13 cellular contexts compared by ENCODE assay signal in genomic region chr20:47126709-47127108, GRCh38.
DNase-seq lines count a peak whose midpoint lies in the region; ATAC-seq and TF ChIP-seq lines count a peak whose summit lies in the region.
"Had no signal": no experiment of that assay in that cellular context is flagged by ENCODE, and none has a peak within 500 bp of the region (broad histone marks: within the 10 kb centered on the region; RNA-seq: fewer than 3 reads in every experiment).

No MANE protein-coding gene starts in this region.

- no peak for DNase-seq in CD14-positive monocyte (ENCODE audit: low spot score)
- DNase-seq in SJSA1 (ENCODE audit: low read depth in 1 of 2, low spot score in 2 of 2) = peak; percentile 64 to 68
- DNase-seq in omental fat pad (ENCODE audit: low spot score) = no peak
- DNase-seq in ecto neural progenitor cell (ENCODE audit: low spot score) = no peak
- DNase-seq in activated naive CD4-positive, alpha-beta T cell treated with anti-CD3 and anti-CD28 coated beads, Interleukin-2, amount 10 ng/mL, durations not matched to agents 7 days and 5 days = no peak
- DNase-seq in activated T-cell treated with anti-CD3 and anti-CD28 coated beads, Interleukin-2, amount 50 U/mL, for 48 hours = no peak
- DNase-seq: activated CD4-positive, alpha-beta T cell treated with anti-CD3 and anti-CD28 coated beads, Interleukin-2, amount 10 ng/mL, durations not matched to agents 7 days and 5 days; C1 segment of cervical spinal cord; NCI-H1048 had no signal

- H3K27me3 ChIP-seq in SJSA1 (replicated peaks) (no peaks in the 10 kb centered on the region; the same call in 1 of the 2 replicates), esophagus (ENCODE audit: control insufficient read depth in 1 of 2, insufficient read depth in 2 of 2, low read length in 2 of 2) (no peaks in the 10 kb centered on the region)

- no peaks in the 10 kb centered on the region for H3K36me3 ChIP-seq in SJSA1
- no peaks in the 10 kb centered on the region for H3K36me3 ChIP-seq in esophagus (ENCODE audit: control insufficient read depth in 2 of 2, insufficient read depth in 2 of 2, low read length in 1 of 2)

- peaks cover 4 to 8% of the 10 kb centered on the region in 2 donors for H3K36me3 Mint-ChIP-seq in CD14-positive monocyte
- no peaks in the 10 kb centered on the region for H3K36me3 Mint-ChIP-seq in activated naive CD4-positive, alpha-beta T cell treated with anti-CD3 and anti-CD28 coated beads, Interleukin-2, amount 10 ng/mL, durations not matched to agents 7 days and 5 days

- H3K9me3 ChIP-seq in SJSA1 (replicated peaks) (no peaks in the 10 kb centered on the region), esophagus (ENCODE audit: control insufficient read depth in 2 of 2, insufficient read depth in 1 of 2, low read depth in 1 of 2, low read length in 1 of 2) (no peaks in the 10 kb centered on the region)

- peaks cover 4 to 18% (median 8%) of the 10 kb centered on the region in 3 donors for H3K27me3 Mint-ChIP-seq in CD14-positive monocyte (ENCODE audit: low read depth in 3 of 3)
- peaks cover 32% of the 10 kb centered on the region for H3K27me3 Mint-ChIP-seq in activated naive CD4-positive, alpha-beta T cell treated with anti-CD3 and anti-CD28 coated beads, Interleukin-2, amount 10 ng/mL, durations not matched to agents 7 days and 5 days

- intact Hi-C loops in CD14-positive monocyte (cut with micrococcal nuclease) = no loop called here

- TF ChIP-seq CTCF in CD14-positive monocyte (IDR thresholded peaks at IDR 0.05) (no peak), omental fat pad (IDR thresholded peaks at IDR 0.05) (no peak)

- ATAC-seq in omental fat pad (ENCODE audit: low FRiP score) = peak; percentile 32
- no peak for ATAC-seq in GM19395 (IDR thresholded peaks at IDR 0.05; ENCODE audit: unreplicated experiment)

- peak overlapping the region in 5 of 7 donors; percentile 32 to 99 (median 96) for H3K27ac Mint-ChIP-seq in CD14-positive monocyte
- H3K27ac Mint-ChIP-seq in activated naive CD4-positive, alpha-beta T cell treated with anti-CD3 and anti-CD28 coated beads, Interleukin-2, amount 10 ng/mL, durations not matched to agents 7 days and 5 days = no peak overlapping the region
- H3K27ac Mint-ChIP-seq: activated CD4-positive, alpha-beta T cell treated with anti-CD3 and anti-CD28 coated beads, Interleukin-2, amount 10 ng/mL, durations not matched to agents 7 days and 5 days; stimulated activated naive CD8-positive, alpha-beta T cell treated with anti-CD3 and anti-CD28 coated beads, Interleukin-15, Interleukin-2, amounts not matched to agents 100 ng/mL and 50 ng/mL, for 24 hours; T-helper 1 cell treated with Interleukin-12 subunit alpha and Interleukin-12 subunit beta and Interleukin-4 antibody, amounts not matched to agents 30 μg/mL and 1 μg/mL, for 36 hours had no signal

- peaks cover 33% of the 10 kb centered on the region for H3K4me1 Mint-ChIP-seq in CD14-positive monocyte
- H3K4me1 Mint-ChIP-seq in activated naive CD4-positive, alpha-beta T cell treated with anti-CD3 and anti-CD28 coated beads, Interleukin-2, amount 10 ng/mL, durations not matched to agents 7 days and 5 days = no peaks in the 10 kb centered on the region
- H3K4me1 Mint-ChIP-seq: activated CD4-positive, alpha-beta T cell treated with anti-CD3 and anti-CD28 coated beads, Interleukin-2, amount 10 ng/mL, durations not matched to agents 7 days and 5 days had no signal

- H3K4me3 ChIP-seq in SJSA1 = no peak overlapping the region
- no peak overlapping the region for H3K4me3 ChIP-seq in esophagus (ENCODE audit: low read depth in 1 of 2, low read length in 2 of 2)

- CTCF ChIA-PET in activated naive CD4-positive, alpha-beta T cell treated with anti-CD3 and anti-CD28 coated beads, Interleukin-2, amount 10 ng/mL, durations not matched to agents 7 days and 5 days (lab: Charles Lee) = no interaction called here

- 56 to 69% methylated on average over 5 of the region's 5 CpGs for WGBS in esophagus, 2 donors

- H3K4me1 ChIP-seq in SJSA1 (replicated peaks) (peaks cover 39% of the 10 kb centered on the region), esophagus (ENCODE audit: control insufficient read depth in 2 of 2, insufficient read depth in 2 of 2, low read length in 1 of 2) (peaks cover 4 to 10% of the 10 kb centered on the region in 2 donors)

- peaks cover 2 to 8% (median 4%) of the 10 kb centered on the region in 7 donors for H3K9me3 Mint-ChIP-seq in CD14-positive monocyte
- no peaks in the 10 kb centered on the region for H3K9me3 Mint-ChIP-seq in activated naive CD4-positive, alpha-beta T cell treated with anti-CD3 and anti-CD28 coated beads, Interleukin-2, amount 10 ng/mL, durations not matched to agents 7 days and 5 days
- H3K9me3 Mint-ChIP-seq: activated CD4-positive, alpha-beta T cell treated with anti-CD3 and anti-CD28 coated beads, Interleukin-2, amount 10 ng/mL, durations not matched to agents 7 days and 5 days; stimulated activated naive CD8-positive, alpha-beta T cell treated with anti-CD3 and anti-CD28 coated beads, Interleukin-15, Interleukin-2, amounts not matched to agents 100 ng/mL and 50 ng/mL, for 24 hours; T-helper 1 cell treated with Interleukin-12 subunit alpha and Interleukin-12 subunit beta and Interleukin-4 antibody, amounts not matched to agents 30 μg/mL and 1 μg/mL, for 36 hours had no signal

- H3K4me3 Mint-ChIP-seq in CD14-positive monocyte = no peak overlapping the region
- no peak overlapping the region for H3K4me3 Mint-ChIP-seq in activated naive CD4-positive, alpha-beta T cell treated with anti-CD3 and anti-CD28 coated beads, Interleukin-2, amount 10 ng/mL, durations not matched to agents 7 days and 5 days
- H3K4me3 Mint-ChIP-seq: activated CD4-positive, alpha-beta T cell treated with anti-CD3 and anti-CD28 coated beads, Interleukin-2, amount 10 ng/mL, durations not matched to agents 7 days and 5 days; stimulated activated naive CD8-positive, alpha-beta T cell treated with anti-CD3 and anti-CD28 coated beads, Interleukin-15, Interleukin-2, amounts not matched to agents 100 ng/mL and 50 ng/mL, for 24 hours; T-helper 1 cell treated with Interleukin-12 subunit alpha and Interleukin-12 subunit beta and Interleukin-4 antibody, amounts not matched to agents 30 μg/mL and 1 μg/mL, for 36 hours had no signal

- peak overlapping the region; percentile 86 for H3K27ac ChIP-seq in SJSA1
- H3K27ac ChIP-seq in esophagus (ENCODE audit: low read depth in 2 of 2, low read length in 1 of 2) = peak overlapping the region; percentile 26 to 52

Comparison
In these comparisons a context has a peak if more than half of its experiments do, and no peak if none do; other contexts are left out.
1. DNase-seq: peak in SJSA1 (2 of 2); none in CD14-positive monocyte (single experiment), omental fat pad (single experiment), ecto neural progenitor cell (single experiment), activated naive CD4-positive, alpha-beta T cell treated with anti-CD3 and anti-CD28 coated beads, Interleukin-2, amount 10 ng/mL, durations not matched to agents 7 days and 5 days (single experiment) and activated T-cell treated with anti-CD3 and anti-CD28 coated beads, Interleukin-2, amount 50 U/mL, for 48 hours (0 of 2).